ENCODE assay signal across 8 cellular contexts in genomic region chr12:122979908-122980191, GRCh38. TPM values are rescaled to one million over a fixed set of nuclear protein-coding genes. Genes with fewer than 3 reads are reported as not detected.
DNase-seq lines count a peak whose midpoint lies in the region; TF ChIP-seq lines count a peak whose summit lies in the region.

No MANE protein-coding gene starts in this region.

- H3K36me3 ChIP-seq in rectal smooth muscle tissue (ENCODE audit: control insufficient read depth, insufficient read depth, low read length), result peaks cover 8% of the 10 kb centered on the region

- H3K4me3 ChIP-seq in GM12875 (ENCODE audit: low read depth, low read length) (peak overlapping the region; percentile 97), epithelial cell of proximal tubule (ENCODE audit: low read depth, low read length) (peak overlapping the region; percentile 79), rectal smooth muscle tissue (ENCODE audit: low read length) (peak overlapping the region; percentile 87)

- peak overlapping the region; percentile 76 for H3K27ac ChIP-seq in rectal smooth muscle tissue (ENCODE audit: low read depth, low read length)

- H3K4me1 ChIP-seq in rectal smooth muscle tissue (ENCODE audit: control insufficient read depth, insufficient read depth, low read length), result peaks cover 24% of the 10 kb centered on the region

- TF ChIP-seq CTCF in GM12875 (IDR thresholded peaks at IDR 0.05; ENCODE audit: borderline replicate concordance, insufficient read depth, low read depth, low read length) (no peak), epithelial cell of proximal tubule (conservative IDR thresholded peaks at IDR 0.05; ENCODE audit: low read depth, low read length) (no peak)

- peak; percentile 60 for DNase-seq in OCI-M1 (lab: John Stamatoyannopoulos, UW)
- no peak for DNase-seq in epithelial cell of proximal tubule (ENCODE audit: low read depth)
- DNase-seq in NCI-H1417 treated with DMSO at 0.1 percent for 48 hours (lab: John Stamatoyannopoulos, UW), result no peak
- DNase-seq in GOT3 (lab: John Stamatoyannopoulos, UW), result no peak
- DNase-seq in NOMO-1 (lab: John Stamatoyannopoulos, UW; ENCODE audit: unreplicated experiment in 2 of 2), result no peak
- no peak for DNase-seq in NCI-H2081 (lab: John Stamatoyannopoulos, UW)

- peak overlapping the region; percentile 40 for H3K9ac ChIP-seq in rectal smooth muscle tissue (ENCODE audit: low read length)

- H3K27me3 ChIP-seq in rectal smooth muscle tissue (ENCODE audit: control insufficient read depth, insufficient read depth, low read length), result no peaks in the 10 kb centered on the region

RNA-seq across cellular contexts. Expression of gene ARL6IP4, which starts 0.6 kb away (rescaled TPM):
- 315 and 359 TPM in 2 replicates for total RNA-seq in epithelial cell of proximal tubule

RNA-seq across cellular contexts. Expression of gene OGFOD2, which starts 4.8 kb away (rescaled TPM):
- 8.9 and 16.3 TPM in 2 replicates for total RNA-seq in epithelial cell of proximal tubule

RNA-seq across cellular contexts. Expression of gene ABCB9, which starts 13.6 kb away (rescaled TPM):
- 4.0 and 8.4 TPM in 2 replicates for total RNA-seq in epithelial cell of proximal tubule
